26 cellular contexts compared by ENCODE assay signal in genomic region chr15:93477188-93477587, GRCh38.
DNase-seq lines count a peak whose midpoint lies in the region; ATAC-seq and TF ChIP-seq lines count a peak whose summit lies in the region.
"Had no signal": no experiment of that assay in that cellular context is flagged by ENCODE, and none has a peak within 500 bp of the region (broad histone marks: within the 10 kb centered on the region; RNA-seq: fewer than 3 reads in every experiment).

No MANE protein-coding gene starts in this region.

- H2BK20ac ChIP-seq in H9 (ENCODE audit: low read depth, low read length, poor library complexity, severe bottlenecking), result no peak overlapping the region

- H3K56ac ChIP-seq in H9 (ENCODE audit: insufficient read length, low read depth, low read length), result no peak overlapping the region

- peaks cover 48 to 61% of the 10 kb centered on the region in 2 experiments for H3K4me1 Mint-ChIP-seq in H9
- H3K4me1 Mint-ChIP-seq: activated CD4-positive, alpha-beta memory T cell treated with anti-CD3 and anti-CD28 coated beads, Interleukin-2, amount 10 ng/mL, durations not matched to agents 7 days and 5 days; activated naive CD4-positive, alpha-beta T cell treated with anti-CD3 and anti-CD28 coated beads, Interleukin-2, amount 10 ng/mL, durations not matched to agents 7 days and 5 days; stimulated activated naive B cell treated with anti-CD40 and anti-IgM and Interleukin-4, amounts not matched to agents 10 μg/mL and 1 μg/mL and 100 μg/mL, for 72 hours had no signal

- intact Hi-C loops in left lung (cut with DNase I), result no loop called here

- H3K4me1 ChIP-seq in H9 (ENCODE audit: insufficient read depth, low read length) (peaks cover 21% of the 10 kb centered on the region; the same call in 1 of the 2 replicates), left lung (no peaks in the 10 kb centered on the region), osteoblast (ENCODE audit: insufficient read depth, low read length) (no peaks in the 10 kb centered on the region)
- H3K4me1 ChIP-seq: BLaER1 treated with 17β-estradiol and CSF1 and Interleukin-3, amounts not matched to agents 10 nM and 100 nM; breast epithelium had no signal

- H3K18ac ChIP-seq in H9 (ENCODE audit: insufficient read length, low read depth, low read length), result no peak overlapping the region

- TF ChIP-seq CTCF in H9 (conservative IDR thresholded peaks at IDR 0.05) (no peak), left lung (IDR thresholded peaks at IDR 0.05) (no peak), osteoblast (IDR thresholded peaks at IDR 0.05; ENCODE audit: extremely low read depth, low read depth, low read length) (no peak)

- H3K4me3 Mint-ChIP-seq in H9, result peak overlapping the region in 1 of 2 experiments; percentile 20; a peak in 2 of 5 replicates
- H3K4me3 Mint-ChIP-seq: activated CD4-positive, alpha-beta memory T cell treated with anti-CD3 and anti-CD28 coated beads, Interleukin-2, amount 10 ng/mL, durations not matched to agents 7 days and 5 days; activated naive CD4-positive, alpha-beta T cell treated with anti-CD3 and anti-CD28 coated beads, Interleukin-2, amount 10 ng/mL, durations not matched to agents 7 days and 5 days; stimulated activated naive B cell treated with anti-CD40 and anti-IgM and Interleukin-4, amounts not matched to agents 10 μg/mL and 1 μg/mL and 100 μg/mL, for 72 hours had no signal

- H3K36me3 Mint-ChIP-seq in H9 (ENCODE audit: insufficient read depth in 1 of 3, low read depth in 3 of 3), result peaks cover 0 to 12% (median 7%) of the 10 kb centered on the region in 3 experiments; a peak in 5 of 7 replicates
- H3K36me3 Mint-ChIP-seq: activated naive CD4-positive, alpha-beta T cell treated with anti-CD3 and anti-CD28 coated beads, Interleukin-2, amount 10 ng/mL, durations not matched to agents 7 days and 5 days; stimulated activated naive B cell treated with anti-CD40 and anti-IgM and Interleukin-4, amounts not matched to agents 10 μg/mL and 1 μg/mL and 100 μg/mL, for 72 hours had no signal

- H3K27ac ChIP-seq in H9 (ENCODE audit: insufficient read length, low read depth, low read length) (peak overlapping the region; percentile 78), left lung (no peak overlapping the region), osteoblast (ENCODE audit: low read depth, low read length) (no peak overlapping the region)
- H3K27ac ChIP-seq: BLaER1 treated with 17β-estradiol and CSF1 and Interleukin-3, amounts not matched to agents 10 nM and 100 nM; breast epithelium; gastroesophageal sphincter; hepatocyte; HL-60; SK-N-MC; suprapubic skin had no signal

- no peak overlapping the region for H3K4ac ChIP-seq in H9 (ENCODE audit: low read depth, low read length)

- H3T11ph ChIP-seq in H9 (ENCODE audit: low read length), result no peak overlapping the region

- H3K27me3 ChIP-seq in H9 (ENCODE audit: insufficient read depth, low read length) (no peaks in the 10 kb centered on the region), left lung (no peaks in the 10 kb centered on the region), osteoblast (ENCODE audit: insufficient read depth, low read length) (no peaks in the 10 kb centered on the region)
- H3K27me3 ChIP-seq: BLaER1 treated with 17β-estradiol and CSF1 and Interleukin-3, amounts not matched to agents 10 nM and 100 nM; breast epithelium; gastroesophageal sphincter; hepatocyte; suprapubic skin had no signal

- peaks cover 30% of the 10 kb centered on the region for H3K27me3 Mint-ChIP-seq in H9 (ENCODE audit: low read depth)
- H3K27me3 Mint-ChIP-seq: activated naive CD4-positive, alpha-beta T cell treated with anti-CD3 and anti-CD28 coated beads, Interleukin-2, amount 10 ng/mL, durations not matched to agents 7 days and 5 days; stimulated activated naive B cell treated with anti-CD40 and anti-IgM and Interleukin-4, amounts not matched to agents 10 μg/mL and 1 μg/mL and 100 μg/mL, for 72 hours had no signal

- H4K20me1 ChIP-seq in H9 (ENCODE audit: control insufficient read depth, insufficient read depth, insufficient read length) (no peaks in the 10 kb centered on the region), osteoblast (ENCODE audit: insufficient read depth, low read length) (no peaks in the 10 kb centered on the region)
- H4K20me1 ChIP-seq: BLaER1 treated with 17β-estradiol and CSF1 and Interleukin-3, amounts not matched to agents 10 nM and 100 nM had no signal

- no peak overlapping the region for H2BK15ac ChIP-seq in H9 (ENCODE audit: low read depth, low read length)

- H4K5ac ChIP-seq in H9 (ENCODE audit: insufficient read length, low read depth, low read length), result no peak overlapping the region

- no peak overlapping the region for H4K91ac ChIP-seq in H9 (ENCODE audit: insufficient read length, low read depth, low read length)

- peak overlapping the region; percentile 87 to 98 (median 97) for H3K27ac Mint-ChIP-seq in H9
- H3K27ac Mint-ChIP-seq: activated CD4-positive, alpha-beta memory T cell treated with anti-CD3 and anti-CD28 coated beads, Interleukin-2, amount 10 ng/mL, durations not matched to agents 7 days and 5 days; activated naive CD4-positive, alpha-beta T cell treated with anti-CD3 and anti-CD28 coated beads, Interleukin-2, amount 10 ng/mL, durations not matched to agents 7 days and 5 days; stimulated activated naive B cell treated with anti-CD40 and anti-IgM and Interleukin-4, amounts not matched to agents 10 μg/mL and 1 μg/mL and 100 μg/mL, for 72 hours had no signal

- ATAC-seq in esophagus mucosa, result peak; percentile 96
- peak; percentile 20 for ATAC-seq in left lung
- ATAC-seq in HG02571 (IDR thresholded peaks at IDR 0.05; ENCODE audit: unreplicated experiment), result no peak
- ATAC-seq: activated CD4-positive, CD25-positive, alpha-beta regulatory T cell treated with anti-CD3 and anti-CD28 coated beads, Interleukin-2, amount 50 U/mL, for 24 hours; gastroesophageal sphincter; stimulated activated naive B cell treated with anti-CD40 and anti-IgM and Interleukin-4, amounts not matched to agents 10 μg/mL and 1 μg/mL and 100 μg/mL, for 72 hours had no signal

- H3K23ac ChIP-seq in H9 (ENCODE audit: insufficient read length, low read depth, low read length), result no peak overlapping the region

- H3K9me3 Mint-ChIP-seq in H9, result peaks cover 10 to 12% of the 10 kb centered on the region in 2 experiments
- H3K9me3 Mint-ChIP-seq: activated CD4-positive, alpha-beta memory T cell treated with anti-CD3 and anti-CD28 coated beads, Interleukin-2, amount 10 ng/mL, durations not matched to agents 7 days and 5 days; activated naive CD4-positive, alpha-beta T cell treated with anti-CD3 and anti-CD28 coated beads, Interleukin-2, amount 10 ng/mL, durations not matched to agents 7 days and 5 days; stimulated activated naive B cell treated with anti-CD40 and anti-IgM and Interleukin-4, amounts not matched to agents 10 μg/mL and 1 μg/mL and 100 μg/mL, for 72 hours had no signal

- H3K79me2 ChIP-seq in H9 (ENCODE audit: insufficient read depth, low read length) (no peaks in the 10 kb centered on the region), osteoblast (ENCODE audit: insufficient read depth, low read length) (no peaks in the 10 kb centered on the region)
- H3K79me2 ChIP-seq: hepatocyte had no signal

- no peak overlapping the region for H2AK5ac ChIP-seq in H9 (ENCODE audit: insufficient read length, low read length)

- H3K14ac ChIP-seq in H9 (ENCODE audit: insufficient read depth, low read length), result no peak overlapping the region

- H3K79me1 ChIP-seq in H9 (ENCODE audit: insufficient read depth, low read depth, low read length, poor library complexity, severe bottlenecking), result no peaks in the 10 kb centered on the region

- H3K4me2 ChIP-seq in H9 (ENCODE audit: insufficient read depth, insufficient read length, low read length) (no peak overlapping the region), osteoblast (ENCODE audit: insufficient read depth, low read length) (no peak overlapping the region)
- H3K4me2 ChIP-seq: BLaER1 treated with 17β-estradiol and CSF1 and Interleukin-3, amounts not matched to agents 10 nM and 100 nM; hepatocyte had no signal

- no peak overlapping the region for H2BK120ac ChIP-seq in H9 (ENCODE audit: low read depth, low read length, poor library complexity, severe bottlenecking)

- H3K36me3 ChIP-seq in left lung (no peaks in the 10 kb centered on the region), osteoblast (ENCODE audit: insufficient read depth, low read length) (no peaks in the 10 kb centered on the region)
- H3K36me3 ChIP-seq: BLaER1 treated with 17β-estradiol and CSF1 and Interleukin-3, amounts not matched to agents 10 nM and 100 nM; breast epithelium; gastroesophageal sphincter; suprapubic skin had no signal

- no CpG with 5 or more reads among the region's 4 CpGs for WGBS in H9 (ENCODE audit: extremely low coverage, insufficient read length, low lambda C conversion rate)

- DNase-seq in H9 (peak; percentile 94), NCI-H345 treated with DMSO at 0.1 percent for 48 hours (lab: John Stamatoyannopoulos, UW; ENCODE audit: unreplicated experiment) (peak; percentile 87), left lung (no peak), osteoblast (ENCODE audit: insufficient read length, low spot score, missing footprints) (no peak), DMS114 treated with DMSO at 0.1 percent for 48 hours (lab: John Stamatoyannopoulos, UW; ENCODE audit: unreplicated experiment) (no peak)
- DNase-seq: activated CD4-positive, alpha-beta memory T cell treated with anti-CD3 and anti-CD28 coated beads, Interleukin-2, amount 10 ng/mL, durations not matched to agents 7 days and 5 days; activated CD8-positive, alpha-beta memory T cell treated with anti-CD3 and anti-CD28 coated beads, Interleukin-2, amount 50 U/mL, for 48 hours; activated naive CD4-positive, alpha-beta T cell treated with anti-CD3 and anti-CD28 coated beads, Interleukin-2, amount 10 ng/mL, durations not matched to agents 7 days and 5 days; amniotic stem cell; COR-L47; DND-41; effector CD8-positive, alpha-beta T cell; NCI-H1694; NCI-H774; stimulated activated CD4-positive, alpha-beta T cell treated with anti-CD3 and anti-CD28 coated beads, Interleukin-15, amount 100 ng/mL, for 24 hours; stimulated activated naive B cell treated with anti-CD40 and anti-IgM and Interleukin-4, amounts not matched to agents 10 μg/mL and 1 μg/mL and 100 μg/mL, for 72 hours had no signal

- H3K9me3 ChIP-seq in H9 (ENCODE audit: control insufficient read depth, low read depth, low read length) (no peaks in the 10 kb centered on the region), left lung (no peaks in the 10 kb centered on the region), osteoblast (ENCODE audit: low read depth, low read length) (no peaks in the 10 kb centered on the region)
- H3K9me3 ChIP-seq: breast epithelium, gastroesophageal sphincter, suprapubic skin had no signal

- H3K23me2 ChIP-seq in H9 (ENCODE audit: insufficient read length, low read depth, low read length, poor library complexity, severe bottlenecking), result no peaks in the 10 kb centered on the region

- H3K9ac ChIP-seq in H9 (ENCODE audit: extremely low read depth, insufficient read length, low read length), result no peak overlapping the region
- H3K9ac ChIP-seq: BLaER1 treated with 17β-estradiol and CSF1 and Interleukin-3, amounts not matched to agents 10 nM and 100 nM had no signal

- H2AFZ ChIP-seq in H9 (ENCODE audit: low read length) (no peak overlapping the region), osteoblast (ENCODE audit: low read length) (no peak overlapping the region)
- H2AFZ ChIP-seq: hepatocyte had no signal

- H3K4me3 ChIP-seq in left lung (no peak overlapping the region), osteoblast (ENCODE audit: insufficient read depth, low read length) (no peak overlapping the region)
- H3K4me3 ChIP-seq: BLaER1 treated with 17β-estradiol and CSF1 and Interleukin-3, amounts not matched to agents 10 nM and 100 nM; breast epithelium; gastroesophageal sphincter; hepatocyte; SK-N-MC; suprapubic skin had no signal

- H2BK12ac ChIP-seq in H9 (ENCODE audit: insufficient read length, low read depth, low read length), result no peak overlapping the region

- H2BK5ac ChIP-seq in H9 (ENCODE audit: insufficient read length, low read length), result no peak overlapping the region

- H4K8ac ChIP-seq in H9 (replicated peaks; ENCODE audit: insufficient read length, low read depth, low read length), result no peak overlapping the region

Comparison
In these comparisons a context has a peak if more than half of its experiments do, and no peak if none do; other contexts are left out.
1. DNase-seq: peak in H9 (single experiment) and NCI-H345 treated with DMSO at 0.1 percent for 48 hours (single experiment); none in left lung (0 of 2), osteoblast (single experiment) and DMS114 treated with DMSO at 0.1 percent for 48 hours (single experiment).